Comparison of ENCODE assay signal across 1 cellular context in genomic region chr18:48790226-48790863, GRCh38.
TF ChIP-seq lines count a peak whose summit lies in the region.

No MANE protein-coding gene starts in this region.

TF ChIP-seq in HCT116, 20 proteins besides CTCF, POLR2A, EP300 and RAD21 (continued from another document):
- TF ChIP-seq ZBTB33 (IDR thresholded peaks at IDR 0.05; ENCODE audit: extremely low read depth, insufficient replicate concordance, low read length) (no peak), SRF (IDR thresholded peaks at IDR 0.05; ENCODE audit: low read depth) (no peak)
